Comparison of ENCODE assay signal across 11 cellular contexts in the genomic region with DNA sequence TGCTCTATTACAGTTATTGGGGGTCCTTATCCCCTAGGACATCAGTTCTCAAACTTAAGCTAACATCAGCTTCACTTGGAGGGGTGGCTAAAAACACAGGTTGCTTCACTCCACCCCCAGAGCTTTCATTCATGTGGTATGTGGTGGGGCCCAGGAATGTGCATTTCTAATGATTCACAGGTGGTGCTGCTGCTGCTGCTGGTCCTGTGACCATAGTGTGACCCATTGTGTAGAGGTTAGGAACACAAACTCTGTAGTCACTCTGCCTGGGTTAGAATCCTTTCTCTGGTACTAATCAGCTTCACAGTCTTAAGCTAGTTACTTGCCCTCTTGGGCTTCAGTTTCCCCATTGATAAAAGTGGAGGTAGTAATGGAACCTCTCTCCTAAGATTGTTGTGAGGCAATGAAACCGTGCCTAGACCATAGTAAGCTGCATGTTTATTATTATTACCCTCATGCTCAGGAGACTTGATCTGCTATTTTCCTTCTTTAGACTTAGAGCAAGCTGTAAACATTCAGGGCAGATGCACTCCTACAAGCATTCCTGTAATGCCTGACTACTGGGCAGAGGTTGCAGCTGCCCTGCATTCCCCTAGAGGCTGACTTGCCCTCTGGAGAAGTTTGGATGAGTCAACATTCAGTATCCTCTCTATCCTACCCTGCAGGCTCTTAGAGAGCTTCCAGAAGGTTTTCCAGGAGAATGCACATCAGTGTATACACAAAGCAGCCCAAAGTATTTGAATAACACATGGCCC.
DNase-seq lines count a peak whose midpoint lies in the region; ATAC-seq and TF ChIP-seq lines count a peak whose summit lies in the region.
"Had no signal": no experiment of that assay in that cellular context is flagged by ENCODE, and none has a peak within 500 bp of the region (broad histone marks: within the 10 kb centered on the region; RNA-seq: fewer than 3 reads in every experiment).

No MANE protein-coding gene starts in this region.

- H3K27me3 Mint-ChIP-seq in activated T-cell treated with anti-CD3 and anti-CD28 coated beads, Interleukin-2, amount 50 U/mL, for 4 hours (ENCODE audit: low read depth): no peaks in the 10 kb centered on the region

- no peaks in the 10 kb centered on the region for H3K36me3 Mint-ChIP-seq in activated T-cell treated with anti-CD3 and anti-CD28 coated beads, Interleukin-2, amount 50 U/mL, for 4 hours (ENCODE audit: insufficient read depth)
- H3K36me3 Mint-ChIP-seq: natural killer cell had no signal

- peak; percentile 99 for ATAC-seq in SK-N-SH treated with all-trans-retinoic acid at 6 μM for 48 hours
- no peak for ATAC-seq in activated T-cell treated with anti-CD3 and anti-CD28 coated beads, Interleukin-2, amount 50 U/mL, for 4 hours
- ATAC-seq: heart right ventricle, natural killer cell had no signal

- H3K4me3 ChIP-seq in fibroblast of pulmonary artery (replicated peaks; ENCODE audit: low read depth, low read length): no peak overlapping the region
- no peak overlapping the region for H3K4me3 ChIP-seq in effector memory CD4-positive, alpha-beta T cell (ENCODE audit: insufficient read depth, low read depth, low read length, poor library complexity, severe bottlenecking)
- H3K4me3 ChIP-seq: heart right ventricle had no signal

- H3K4me3 Mint-ChIP-seq in activated T-cell treated with anti-CD3 and anti-CD28 coated beads, Interleukin-2, amount 50 U/mL, for 4 hours: no peak overlapping the region
- H3K4me3 Mint-ChIP-seq: natural killer cell had no signal

- H3K9me3 ChIP-seq in effector memory CD4-positive, alpha-beta T cell (ENCODE audit: control insufficient read depth, low read length): no peaks in the 10 kb centered on the region
- H3K9me3 ChIP-seq: heart right ventricle had no signal

- no peaks in the 10 kb centered on the region for H3K27me3 ChIP-seq in effector memory CD4-positive, alpha-beta T cell (replicated peaks; ENCODE audit: control insufficient read depth, insufficient read depth, low read length, poor library complexity, severe bottlenecking)

- H3K36me3 ChIP-seq in effector memory CD4-positive, alpha-beta T cell (ENCODE audit: control insufficient read depth, insufficient read depth, low read length): no peaks in the 10 kb centered on the region
- H3K36me3 ChIP-seq: heart right ventricle had no signal

- H3K27ac ChIP-seq in effector memory CD4-positive, alpha-beta T cell (ENCODE audit: insufficient read depth, low read length, poor library complexity, severe bottlenecking): no peak overlapping the region
- H3K27ac ChIP-seq: heart right ventricle had no signal

- no peaks in the 10 kb centered on the region for H3K4me1 ChIP-seq in effector memory CD4-positive, alpha-beta T cell (ENCODE audit: control insufficient read depth, insufficient read depth, low read length, poor library complexity, severe bottlenecking)

- H3K4me1 Mint-ChIP-seq in activated T-cell treated with anti-CD3 and anti-CD28 coated beads, Interleukin-2, amount 50 U/mL, for 4 hours (ENCODE audit: low read depth): no peaks in the 10 kb centered on the region
- H3K4me1 Mint-ChIP-seq: natural killer cell had no signal

- no peak for TF ChIP-seq CTCF in fibroblast of pulmonary artery (IDR thresholded peaks at IDR 0.05; ENCODE audit: low read length, missing control alignments)

- DNase-seq in H4 (ENCODE audit: low spot score) (peak; percentile 75), fibroblast of pulmonary artery (ENCODE audit: low read depth) (peak; percentile 75), renal cortical epithelial cell (ENCODE audit: low read depth) (peak; percentile 89), mucosa of gallbladder (ENCODE audit: low spot score) (no peak)
- no peak for DNase-seq in activated naive CD4-positive, alpha-beta T cell (lab: John Stamatoyannopoulos, UW)
- DNase-seq in activated T-cell treated with anti-CD3 and anti-CD28 coated beads, Interleukin-2, amount 50 U/mL, for 4 hours: no peak
- DNase-seq in effector memory CD4-positive, alpha-beta T cell: no peak
- DNase-seq: activated CD4-positive, alpha-beta T cell treated with anti-CD3 and anti-CD28 coated beads, Interleukin-2, amount 50 U/mL, for 48 hours; heart right ventricle; natural killer cell had no signal

- no peaks in the 10 kb centered on the region for H3K9me3 Mint-ChIP-seq in activated T-cell treated with anti-CD3 and anti-CD28 coated beads, Interleukin-2, amount 50 U/mL, for 4 hours
- H3K9me3 Mint-ChIP-seq: natural killer cell had no signal

TF ChIP-seq in SK-N-SH treated with all-trans-retinoic acid at 6 μM for 48 hours, 23 proteins besides CTCF, POLR2A, EP300 and RAD21:
- TF ChIP-seq, protein P1, sequence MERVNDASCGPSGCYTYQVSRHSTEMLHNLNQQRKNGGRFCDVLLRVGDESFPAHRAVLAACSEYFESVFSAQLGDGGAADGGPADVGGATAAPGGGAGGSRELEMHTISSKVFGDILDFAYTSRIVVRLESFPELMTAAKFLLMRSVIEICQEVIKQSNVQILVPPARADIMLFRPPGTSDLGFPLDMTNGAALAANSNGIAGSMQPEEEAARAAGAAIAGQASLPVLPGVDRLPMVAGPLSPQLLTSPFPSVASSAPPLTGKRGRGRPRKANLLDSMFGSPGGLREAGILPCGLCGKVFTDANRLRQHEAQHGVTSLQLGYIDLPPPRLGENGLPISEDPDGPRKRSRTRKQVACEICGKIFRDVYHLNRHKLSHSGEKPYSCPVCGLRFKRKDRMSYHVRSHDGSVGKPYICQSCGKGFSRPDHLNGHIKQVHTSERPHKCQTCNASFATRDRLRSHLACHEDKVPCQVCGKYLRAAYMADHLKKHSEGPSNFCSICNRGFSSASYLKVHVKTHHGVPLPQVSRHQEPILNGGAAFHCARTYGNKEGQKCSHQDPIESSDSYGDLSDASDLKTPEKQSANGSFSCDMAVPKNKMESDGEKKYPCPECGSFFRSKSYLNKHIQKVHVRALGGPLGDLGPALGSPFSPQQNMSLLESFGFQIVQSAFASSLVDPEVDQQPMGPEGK (CRISPR knock-in tag; IDR thresholded peaks at IDR 0.05; ENCODE audit: borderline replicate concordance): no peak
- no peak for TF ChIP-seq ZFP3 (CRISPR knock-in tag; IDR thresholded peaks at IDR 0.05)

Comparison
In these comparisons a context has a peak if more than half of its experiments do, and no peak if none do; other contexts are left out.
1. DNase-seq: peak in H4 (single experiment), fibroblast of pulmonary artery (single experiment) and renal cortical epithelial cell (single experiment); none in activated naive CD4-positive, alpha-beta T cell (0 of 4), activated T-cell treated with anti-CD3 and anti-CD28 coated beads, Interleukin-2, amount 50 U/mL, for 4 hours (single experiment), effector memory CD4-positive, alpha-beta T cell (0 of 3) and mucosa of gallbladder (single experiment).